ENCODE assay signal across 1 cellular context in genomic region chr1:159935719-159936283, GRCh38.
TF ChIP-seq lines count a peak whose summit lies in the region.

No MANE protein-coding gene starts in this region.

TF ChIP-seq in HCT116, 20 proteins besides CTCF, POLR2A, EP300 and RAD21 (continued from another document):
- no peak; the same call in 1 of the 2 replicates for TF ChIP-seq REST (IDR thresholded peaks at IDR 0.05; ENCODE audit: low read depth)
- TF ChIP-seq ZBTB33 (IDR thresholded peaks at IDR 0.05; ENCODE audit: extremely low read depth, insufficient replicate concordance, low read length), result no peak
- TF ChIP-seq ATF3 (IDR thresholded peaks at IDR 0.05), result no peak
- no peak for TF ChIP-seq POLR2AphosphoS5 (IDR thresholded peaks at IDR 0.05; ENCODE audit: low read depth, low read length)
- no peak for TF ChIP-seq CEBPB (IDR thresholded peaks at IDR 0.05; ENCODE audit: low read depth)
- TF ChIP-seq TCF7L2 (IDR thresholded peaks at IDR 0.05; ENCODE audit: borderline replicate concordance, extremely low read depth, insufficient read depth, insufficient read length), result no peak
- TF ChIP-seq ZNF274 (IDR thresholded peaks at IDR 0.05; ENCODE audit: low read depth, low read length), result no peak
- no peak for TF ChIP-seq YY1 (IDR thresholded peaks at IDR 0.05; ENCODE audit: extremely low read depth, insufficient replicate concordance, low read depth, low read length)
- TF ChIP-seq EZH2phosphoT487 (IDR thresholded peaks at IDR 0.05; ENCODE audit: borderline replicate concordance), result no peak
- TF ChIP-seq CBX3 (IDR thresholded peaks at IDR 0.05; ENCODE audit: low read depth), result no peak
- TF ChIP-seq ZFX (IDR thresholded peaks at IDR 0.05), result no peak
- no peak for TF ChIP-seq EGR1 (IDR thresholded peaks at IDR 0.05; ENCODE audit: low read depth)
- no peak for TF ChIP-seq EZH2 (IDR thresholded peaks at IDR 0.05)
- no peak for TF ChIP-seq MAX (IDR thresholded peaks at IDR 0.05)
- TF ChIP-seq ELF1 (IDR thresholded peaks at IDR 0.05; ENCODE audit: borderline replicate concordance, low read depth), result no peak
- TF ChIP-seq SP1 (IDR thresholded peaks at IDR 0.05; ENCODE audit: low read depth), result no peak
- no peak for TF ChIP-seq FOSL1 (IDR thresholded peaks at IDR 0.05; ENCODE audit: low read depth)
